8 cellular contexts compared by ENCODE assay signal in the genomic region with DNA sequence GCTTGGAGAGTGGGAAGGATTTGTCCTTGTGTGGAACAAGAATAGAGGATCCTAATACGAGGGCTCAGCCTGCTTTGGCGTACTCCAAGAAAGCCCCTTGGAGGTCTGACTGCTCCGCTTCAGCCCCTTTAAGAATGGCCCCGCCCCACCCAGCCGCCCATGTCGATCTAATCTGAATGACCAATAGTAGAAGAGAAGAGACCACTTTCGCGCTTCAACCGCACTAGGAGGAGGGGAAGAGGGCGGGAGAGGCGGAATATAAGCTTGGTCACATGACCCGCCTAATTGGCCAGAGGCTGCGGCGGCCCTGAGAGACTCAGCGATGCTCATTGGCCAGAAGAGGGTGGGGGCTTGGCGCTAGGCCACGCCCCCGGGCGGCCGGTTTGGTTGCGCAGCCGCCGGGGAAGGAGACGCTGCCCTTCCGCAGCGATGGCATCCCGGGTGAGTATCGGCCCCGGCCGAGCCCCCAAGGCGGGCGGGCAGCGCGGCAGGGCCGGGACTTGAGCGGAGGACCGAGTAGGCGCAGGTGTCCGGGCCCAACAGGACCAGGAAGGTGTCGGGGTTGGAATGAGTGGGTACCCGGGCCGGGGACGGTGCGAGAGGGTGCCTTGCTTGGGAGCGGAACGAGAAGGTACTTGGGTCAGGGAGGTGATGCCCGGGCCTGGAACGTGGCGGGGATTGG. TPM values are rescaled to one million over a fixed set of nuclear protein-coding genes. Genes with fewer than 3 reads are reported as not detected.
A peak's percentile ranks its signal among the peaks of the same experiment; 100 is the strongest.
DNase-seq lines count a peak whose midpoint lies in the region; ATAC-seq and TF ChIP-seq lines count a peak whose summit lies in the region.

A gene with protein sequence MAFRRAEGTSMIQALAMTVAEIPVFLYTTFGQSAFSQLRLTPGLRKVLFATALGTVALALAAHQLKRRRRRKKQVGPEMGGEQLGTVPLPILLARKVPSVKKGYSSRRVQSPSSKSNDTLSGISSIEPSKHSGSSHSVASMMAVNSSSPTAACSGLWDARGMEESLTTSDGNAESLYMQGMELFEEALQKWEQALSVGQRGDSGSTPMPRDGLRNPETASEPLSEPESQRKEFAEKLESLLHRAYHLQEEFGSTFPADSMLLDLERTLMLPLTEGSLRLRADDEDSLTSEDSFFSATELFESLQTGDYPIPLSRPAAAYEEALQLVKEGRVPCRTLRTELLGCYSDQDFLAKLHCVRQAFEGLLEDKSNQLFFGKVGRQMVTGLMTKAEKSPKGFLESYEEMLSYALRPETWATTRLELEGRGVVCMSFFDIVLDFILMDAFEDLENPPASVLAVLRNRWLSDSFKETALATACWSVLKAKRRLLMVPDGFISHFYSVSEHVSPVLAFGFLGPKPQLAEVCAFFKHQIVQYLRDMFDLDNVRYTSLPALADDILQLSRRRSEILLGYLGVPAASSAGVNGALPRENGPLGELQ (plus strand): TSS at position 386 of the 682 bp plus-strand sequence. CDS start 3,969 bp downstream, outside the sequence.

- H3K4me1 ChIP-seq in thyroid gland = peaks cover 18% of the 10 kb centered on the region in 2 donors

- H3K9me3 ChIP-seq in thyroid gland = no peaks in the 10 kb centered on the region

- peaks cover 3% of the 10 kb centered on the region for H3K36me3 Mint-ChIP-seq in activated naive CD8-positive, alpha-beta T cell treated with anti-CD3 and anti-CD28 coated beads for 36 hours
- no peaks in the 10 kb centered on the region for H3K36me3 Mint-ChIP-seq in glutamatergic neuron (ENCODE audit: unreplicated experiment)
- H3K36me3 Mint-ChIP-seq in osteocyte (ENCODE audit: unreplicated experiment) = no peaks in the 10 kb centered on the region

- intact Hi-C loops in thyroid gland (cut with DNase I) = no loop called here

- no peaks in the 10 kb centered on the region for H3K9me3 Mint-ChIP-seq in activated naive CD8-positive, alpha-beta T cell treated with anti-CD3 and anti-CD28 coated beads for 36 hours
- H3K9me3 Mint-ChIP-seq in glutamatergic neuron (ENCODE audit: unreplicated experiment) (peaks cover 2% of the 10 kb centered on the region), osteocyte (ENCODE audit: unreplicated experiment) (no peaks in the 10 kb centered on the region)

- peak within 1 kb of the TSS; percentile 76 for H3K27ac Mint-ChIP-seq in activated naive CD8-positive, alpha-beta T cell treated with anti-CD3 and anti-CD28 coated beads for 36 hours
- H3K27ac Mint-ChIP-seq in glutamatergic neuron (ENCODE audit: unreplicated experiment) (peak within 1 kb of the TSS; percentile 86), osteocyte (ENCODE audit: unreplicated experiment) (peak within 1 kb of the TSS; percentile 79)

- H3K36me3 ChIP-seq in thyroid gland = peaks cover 0 to under 1% of the 10 kb centered on the region in 2 donors

- H3K4me3 ChIP-seq in thyroid gland (replicated peaks in 1 of 3) = peak within 1 kb of the TSS; percentile 80 to 90 (median 90)

- peaks cover 18% of the 10 kb centered on the region for H3K4me1 Mint-ChIP-seq in activated naive CD8-positive, alpha-beta T cell treated with anti-CD3 and anti-CD28 coated beads for 36 hours
- H3K4me1 Mint-ChIP-seq in glutamatergic neuron (ENCODE audit: low read depth, unreplicated experiment) (peaks cover 15% of the 10 kb centered on the region), osteocyte (ENCODE audit: unreplicated experiment) (peaks cover 25% of the 10 kb centered on the region)

- ATAC-seq in HG02623 (IDR thresholded peaks at IDR 0.05; ENCODE audit: unreplicated experiment) = peak; percentile 93

- CTCF ChIA-PET in GM10248 (lab: Yijun Ruan, JAX) = interaction anchor here (1.0 to 1.1 kb wide), 2 partner anchors 13 to 107 kb away, joined by 3 read pairs; no protein-coding TSS in a partner anchor

- DNase-seq in GM10248 (ENCODE audit: extremely low spot score) (peak; percentile 100), NCI-H1105 (lab: John Stamatoyannopoulos, UW) (peak; percentile 96), SKM-1 treated with dmso at 0.1 percent for 144 hours (lab: John Stamatoyannopoulos, UW; ENCODE audit: unreplicated experiment) (peak; percentile 98), glutamatergic neuron (peak; percentile 94), osteocyte (ENCODE audit: extremely low spot score, unreplicated experiment) (peak; percentile 98), thyroid gland (peak; percentile 98 to 99)
- peak; percentile 96 for DNase-seq in activated naive CD8-positive, alpha-beta T cell treated with anti-CD3 and anti-CD28 coated beads for 36 hours

- H3K4me3 Mint-ChIP-seq in activated naive CD8-positive, alpha-beta T cell treated with anti-CD3 and anti-CD28 coated beads for 36 hours = peak within 1 kb of the TSS; percentile 98
- H3K4me3 Mint-ChIP-seq in glutamatergic neuron (ENCODE audit: unreplicated experiment) = peak within 1 kb of the TSS; percentile 97
- H3K4me3 Mint-ChIP-seq in osteocyte (ENCODE audit: unreplicated experiment) = peak within 1 kb of the TSS; percentile 97

- H3K27ac ChIP-seq in thyroid gland = peak within 1 kb of the TSS; percentile 67 to 75 (median 69)

- TF ChIP-seq CTCF in GM10248 (IDR thresholded peaks at IDR 0.05; ENCODE audit: control extremely low read depth, extremely low read depth, low read depth, missing control alignments) (no peak), glutamatergic neuron (IDR thresholded peaks at IDR 0.05; ENCODE audit: partially characterized antibody, unreplicated experiment) (no peak), osteocyte (IDR thresholded peaks at IDR 0.05) (no peak), thyroid gland (IDR thresholded peaks at IDR 0.05) (no peak)

- no peaks in the 10 kb centered on the region for H3K27me3 Mint-ChIP-seq in activated naive CD8-positive, alpha-beta T cell treated with anti-CD3 and anti-CD28 coated beads for 36 hours
- H3K27me3 Mint-ChIP-seq in glutamatergic neuron (ENCODE audit: unreplicated experiment) (peaks cover 6% of the 10 kb centered on the region), osteocyte (ENCODE audit: unreplicated experiment) (no peaks in the 10 kb centered on the region)

- POLR2A ChIA-PET in GM10248 (lab: Yijun Ruan, JAX) = interaction anchor here (0.5 to 1.0 kb wide), 4 partner anchors 8 to 484 kb away, joined by 3 to 5 read pairs (median 3); a partner anchor contains a TSS

- peak; percentile 6 to 93 for TF ChIP-seq POLR2A in thyroid gland (IDR thresholded peaks at IDR 0.05)

- H3K27me3 ChIP-seq in thyroid gland = no peaks in the 10 kb centered on the region

- 0% methylated on average over 22 to 43 of the region's 49 CpGs for WGBS in thyroid gland, 2 donors

RNA-seq across cellular contexts. Expression of the gene that starts here (rescaled TPM):
- total RNA-seq in activated naive CD8-positive, alpha-beta T cell treated with anti-CD3 and anti-CD28 coated beads for 36 hours = 10 to 100 TPM; 26.2 to 29.0 TPM
- total RNA-seq in glutamatergic neuron (ENCODE audit: unreplicated experiment) (40.2 TPM), osteocyte (27.5 and 29.9 TPM in 2 replicates), thyroid gland (10 to 100 TPM; 23.9 to 78.8 (median 50.0) TPM)

Comparison
In these comparisons a context has a peak if more than half of its experiments do, and no peak if none do; other contexts are left out.
1. Peak in every context shown above with its lines: DNase-seq, ATAC-seq, H3K4me3 ChIP-seq and H3K27ac ChIP-seq.